In genomic region chr5:141196363-141196762, GRCh38 we compare ENCODE assay signal across 1 cellular context.
A peak's percentile ranks its signal among the peaks of the same experiment; 100 is the strongest.
TF ChIP-seq lines count a peak whose summit lies in the region.

No MANE protein-coding gene starts in this region.

TF ChIP-seq in K562, 482 proteins besides CTCF, POLR2A, EP300 and RAD21:
- peak; percentile 73; the same call in 1 of the 2 replicates for TF ChIP-seq ZFP1 (CRISPR knock-in tag; IDR thresholded peaks at IDR 0.05)
- TF ChIP-seq DNMT1 (IDR thresholded peaks at IDR 0.05): no peak
- no peak for TF ChIP-seq DPF2 (IDR thresholded peaks at IDR 0.05)
TF ChIP-seq in K562: peak in this region for 1.
